In the genomic region with DNA sequence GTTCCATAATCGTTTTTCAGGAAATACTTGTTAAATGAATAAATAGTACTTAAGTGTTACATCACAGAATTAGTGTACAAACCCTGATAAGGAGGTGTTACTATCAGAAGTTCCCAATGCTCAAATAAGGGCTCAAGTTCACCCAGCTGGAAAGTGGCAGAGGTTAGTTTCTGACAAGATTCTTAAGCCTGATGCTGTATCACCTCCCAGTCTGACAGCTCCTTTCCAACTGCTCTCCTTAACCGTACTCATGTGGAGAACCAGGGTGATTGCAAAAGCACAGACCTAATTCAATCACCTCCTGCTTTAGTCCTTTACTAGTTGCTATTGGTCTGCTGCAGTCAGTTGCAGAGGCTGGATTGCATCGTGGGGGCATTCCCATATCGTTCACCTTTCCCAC, we compare ENCODE assay signal across 25 cellular contexts.
"Had no signal": no experiment of that assay in that cellular context is flagged by ENCODE, and none has a peak within 500 bp of the region (broad histone marks: within the 10 kb centered on the region; RNA-seq: fewer than 3 reads in every experiment).

No MANE protein-coding gene starts in this region.

- H3K27ac Mint-ChIP-seq: activated naive CD8-positive, alpha-beta T cell treated with anti-CD3 and anti-CD28 coated beads, Interleukin-2, amount 50 U/mL, for 24 hours; brain; effector memory CD8-positive, alpha-beta T cell; natural killer cell treated with Interleukin-12 subunit alpha and Interleukin-12 subunit beta and Interleukin-15 and Interleukin-18, amount 100 ng/mL, for 72 hours; stimulated activated naive CD8-positive, alpha-beta T cell treated with anti-CD3 and anti-CD28 coated beads, Interleukin-15, Interleukin-2, amounts not matched to agents 100 ng/mL and 50 ng/mL, for 24 hours; WTC11 had no signal

- H3K27ac ChIP-seq: left ventricle myocardium inferior, neutrophil, parathyroid adenoma, thyroid gland had no signal

- DNase-seq: activated CD8-positive, alpha-beta memory T cell treated with anti-CD3 and anti-CD28 coated beads for 24 hours; activated gamma-delta T cell; activated naive CD4-positive, alpha-beta T cell treated with anti-CD3 and anti-CD28 coated beads, Interleukin-2, amount 50 U/mL, for 16 hours; activated naive CD8-positive, alpha-beta T cell treated with anti-CD3 and anti-CD28 coated beads, Interleukin-2, amount 50 U/mL, for 24 hours; aorta; caudate nucleus; dermis blood vessel endothelial cell; effector memory CD8-positive, alpha-beta T cell; foreskin melanocyte; kidney glomerular epithelial cell; left ventricle myocardium inferior; mammary epithelial cell; midbrain; right cardiac atrium; stimulated activated CD4-positive, alpha-beta T cell treated with anti-CD3 and anti-CD28 coated beads, Interleukin-12 subunit alpha, Interleukin-12 subunit beta, amount 100 ng/mL, for 4 hours; stimulated activated CD4-positive, alpha-beta T cell treated with anti-CD3 and anti-CD28 coated beads, Interleukin-1b, Interleukin-23, amount 100 ng/mL, for 48 hours; substantia nigra; T-helper 9 cell; thyroid gland had no signal

- H3K4me3 Mint-ChIP-seq: activated naive CD8-positive, alpha-beta T cell treated with anti-CD3 and anti-CD28 coated beads, Interleukin-2, amount 50 U/mL, for 24 hours; brain; effector memory CD8-positive, alpha-beta T cell; natural killer cell treated with Interleukin-12 subunit alpha and Interleukin-12 subunit beta and Interleukin-15 and Interleukin-18, amount 100 ng/mL, for 72 hours; stimulated activated naive CD8-positive, alpha-beta T cell treated with anti-CD3 and anti-CD28 coated beads, Interleukin-15, Interleukin-2, amounts not matched to agents 100 ng/mL and 50 ng/mL, for 24 hours; WTC11 had no signal

- H3K4me3 ChIP-seq: left ventricle myocardium inferior, thyroid gland had no signal

- H3K9me3 Mint-ChIP-seq: activated naive CD8-positive, alpha-beta T cell treated with anti-CD3 and anti-CD28 coated beads, Interleukin-2, amount 50 U/mL, for 24 hours; effector memory CD8-positive, alpha-beta T cell; natural killer cell treated with Interleukin-12 subunit alpha and Interleukin-12 subunit beta and Interleukin-15 and Interleukin-18, amount 100 ng/mL, for 72 hours; WTC11 had no signal

- H3K9me3 ChIP-seq: neutrophil, thyroid gland had no signal

- H3K36me3 ChIP-seq: left ventricle myocardium inferior, neutrophil, thyroid gland had no signal

- H3K27me3 Mint-ChIP-seq: activated naive CD8-positive, alpha-beta T cell treated with anti-CD3 and anti-CD28 coated beads, Interleukin-2, amount 50 U/mL, for 24 hours had no signal

- ATAC-seq: activated naive CD8-positive, alpha-beta T cell treated with anti-CD3 and anti-CD28 coated beads, Interleukin-2, amount 50 U/mL, for 24 hours; effector memory CD8-positive, alpha-beta T cell; natural killer cell treated with Interleukin-12 subunit alpha and Interleukin-12 subunit beta and Interleukin-15 and Interleukin-18, amount 100 ng/mL, for 72 hours; right cardiac atrium; WTC11 had no signal

- H3K4me1 ChIP-seq: parathyroid adenoma, thyroid gland had no signal

- H3K27me3 ChIP-seq: thyroid gland had no signal

- H3K36me3 Mint-ChIP-seq: brain; natural killer cell treated with Interleukin-12 subunit alpha and Interleukin-12 subunit beta and Interleukin-15 and Interleukin-18, amount 100 ng/mL, for 72 hours; WTC11 had no signal

- H3K4me1 Mint-ChIP-seq: activated naive CD8-positive, alpha-beta T cell treated with anti-CD3 and anti-CD28 coated beads, Interleukin-2, amount 50 U/mL, for 24 hours had no signal
